ENCODE assay signal across 13 cellular contexts in genomic region chr18:8978394-8978793, GRCh38.
"Had no signal": no experiment of that assay in that cellular context is flagged by ENCODE, and none has a peak within 500 bp of the region (broad histone marks: within the 10 kb centered on the region; RNA-seq: fewer than 3 reads in every experiment).

No MANE protein-coding gene starts in this region.

- H3K27me3 ChIP-seq: gastrocnemius medialis, heart right ventricle, left lung had no signal

- H3K9me3 ChIP-seq: gastrocnemius medialis had no signal

- H3K27ac ChIP-seq: coronary artery, epithelial cell of prostate, gastrocnemius medialis, heart right ventricle, left lung, skin epidermis had no signal

- H3K4me3 ChIP-seq: coronary artery, gastrocnemius medialis, heart right ventricle, left lung, skin epidermis had no signal

- H3K4me1 ChIP-seq: gastrocnemius medialis, heart right ventricle, left lung had no signal

- DNase-seq: activated CD4-positive, alpha-beta T cell treated with anti-CD3 and anti-CD28 coated beads, Interleukin-2, amount 50 U/mL, for 1 hour; activated naive CD4-positive, alpha-beta T cell treated with anti-CD3 and anti-CD28 coated beads, Interleukin-2, amount 10 ng/mL, durations not matched to agents 7 days and 5 days; activated T-cell treated with anti-CD3 and anti-CD28 coated beads for 4 hours; effector memory CD4-positive, alpha-beta T cell; gastrocnemius medialis; heart right ventricle; islet precursor cell; left lung; T-helper 17 cell; trophoblast cell had no signal

- ATAC-seq: gastrocnemius medialis, heart right ventricle, left lung, T-helper 17 cell had no signal

- H3K36me3 ChIP-seq: gastrocnemius medialis, heart right ventricle, left lung had no signal
